In the genomic region with DNA sequence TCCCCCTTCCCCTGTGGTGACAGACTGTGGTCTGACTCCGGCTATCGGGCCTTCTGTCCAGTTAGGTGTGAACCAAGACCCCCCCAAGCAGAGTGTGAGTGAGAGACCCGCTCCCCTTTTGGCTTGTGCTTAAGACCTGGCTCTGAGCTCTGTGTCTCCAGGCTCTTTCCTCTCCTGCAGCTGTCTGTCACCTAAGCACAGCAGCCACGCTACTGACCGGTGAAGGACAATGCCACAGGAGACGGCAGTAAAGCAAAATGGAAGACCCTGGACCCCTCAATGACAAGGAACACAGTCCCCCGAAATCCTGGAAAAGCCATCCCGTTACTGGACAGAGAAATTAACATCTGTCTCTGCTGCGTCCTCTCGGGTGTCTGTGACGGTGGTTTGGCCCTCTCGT, we compare ENCODE assay signal across 1 cellular context.
TF ChIP-seq lines count a peak whose summit lies in the region.

No MANE protein-coding gene starts in this region.

TF ChIP-seq in IMR-90, 13 proteins besides CTCF, POLR2A, EP300 and RAD21:
- no peak for TF ChIP-seq MXI1 (IDR thresholded peaks at IDR 0.05; ENCODE audit: borderline replicate concordance, low read depth, low read length)
- TF ChIP-seq RFX5 (IDR thresholded peaks at IDR 0.05; ENCODE audit: low read depth, low read length): no peak
- TF ChIP-seq SMC3 (IDR thresholded peaks at IDR 0.05; ENCODE audit: low read depth, low read length): no peak
- no peak for TF ChIP-seq BHLHE40 (IDR thresholded peaks at IDR 0.05; ENCODE audit: low read depth, low read length)
- no peak for TF ChIP-seq MAFK (IDR thresholded peaks at IDR 0.05; ENCODE audit: low read depth, low read length)
- TF ChIP-seq NFE2L2 (IDR thresholded peaks at IDR 0.05; ENCODE audit: low read depth, low read length): no peak
- TF ChIP-seq MAZ (IDR thresholded peaks at IDR 0.05; ENCODE audit: borderline replicate concordance, low read depth, low read length): no peak
- no peak for TF ChIP-seq CEBPB (IDR thresholded peaks at IDR 0.05; ENCODE audit: low read depth, low read length)
- TF ChIP-seq, protein P1, sequence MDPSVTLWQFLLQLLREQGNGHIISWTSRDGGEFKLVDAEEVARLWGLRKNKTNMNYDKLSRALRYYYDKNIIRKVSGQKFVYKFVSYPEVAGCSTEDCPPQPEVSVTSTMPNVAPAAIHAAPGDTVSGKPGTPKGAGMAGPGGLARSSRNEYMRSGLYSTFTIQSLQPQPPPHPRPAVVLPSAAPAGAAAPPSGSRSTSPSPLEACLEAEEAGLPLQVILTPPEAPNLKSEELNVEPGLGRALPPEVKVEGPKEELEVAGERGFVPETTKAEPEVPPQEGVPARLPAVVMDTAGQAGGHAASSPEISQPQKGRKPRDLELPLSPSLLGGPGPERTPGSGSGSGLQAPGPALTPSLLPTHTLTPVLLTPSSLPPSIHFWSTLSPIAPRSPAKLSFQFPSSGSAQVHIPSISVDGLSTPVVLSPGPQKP (IDR thresholded peaks at IDR 0.05; ENCODE audit: borderline replicate concordance, low read depth, low read length): no peak
- no peak for TF ChIP-seq CHD1 (IDR thresholded peaks at IDR 0.05; ENCODE audit: low read depth, low read length)
- TF ChIP-seq, protein P2, sequence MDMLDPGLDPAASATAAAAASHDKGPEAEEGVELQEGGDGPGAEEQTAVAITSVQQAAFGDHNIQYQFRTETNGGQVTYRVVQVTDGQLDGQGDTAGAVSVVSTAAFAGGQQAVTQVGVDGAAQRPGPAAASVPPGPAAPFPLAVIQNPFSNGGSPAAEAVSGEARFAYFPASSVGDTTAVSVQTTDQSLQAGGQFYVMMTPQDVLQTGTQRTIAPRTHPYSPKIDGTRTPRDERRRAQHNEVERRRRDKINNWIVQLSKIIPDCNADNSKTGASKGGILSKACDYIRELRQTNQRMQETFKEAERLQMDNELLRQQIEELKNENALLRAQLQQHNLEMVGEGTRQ (IDR thresholded peaks at IDR 0.05; ENCODE audit: low read depth, low read length): no peak
- TF ChIP-seq FOS (IDR thresholded peaks at IDR 0.05; ENCODE audit: low read depth, low read length): no peak
- no peak for TF ChIP-seq RCOR1 (IDR thresholded peaks at IDR 0.05; ENCODE audit: insufficient replicate concordance, low read length)
